Comparison of ENCODE assay signal across 20 cellular contexts in genomic region chr16:66495440-66495839, GRCh38. TPM values are rescaled to one million over a fixed set of nuclear protein-coding genes. Genes with fewer than 3 reads are reported as not detected.
DNase-seq lines count a peak whose midpoint lies in the region; ATAC-seq, FAIRE-seq and TF ChIP-seq lines count a peak whose summit lies in the region.
"Had no signal": no experiment of that assay in that cellular context is flagged by ENCODE, and none has a peak within 500 bp of the region (broad histone marks: within the 10 kb centered on the region; RNA-seq: fewer than 3 reads in every experiment).

No MANE protein-coding gene starts in this region.

- POLR2A ChIA-PET in H1 (lab: Charles Lee; ENCODE audit: partially characterized antibody), result no interaction called here

- H2BK20ac ChIP-seq in H1 (ENCODE audit: low read length), result no peak overlapping the region

- H2AFZ ChIP-seq in MM.1S (ENCODE audit: low read length) (no peak overlapping the region), H1 (ENCODE audit: low read length) (no peak overlapping the region)

- 0 out of 2 replicates have a peak overlapping the region, but pooled peaks have one; percentile 24 for H2AK5ac ChIP-seq in H1 (ENCODE audit: low read depth, low read length)

- H3F3A ChIP-seq in MM.1S (ENCODE audit: insufficient read depth, low read length), result 0 out of 2 replicates have a peak, but pooled peaks cover 6% of the 10 kb centered on the region

- no peak overlapping the region for H3K14ac ChIP-seq in H1 (ENCODE audit: insufficient read length)

- no peak for TF ChIP-seq EP300 in H1 (IDR thresholded peaks at IDR 0.05; ENCODE audit: borderline replicate concordance in 1 of 2, low read depth in 2 of 2, low read length in 2 of 2)

- H4K20me1 ChIP-seq in MM.1S (ENCODE audit: insufficient read depth, low read length) (no peaks in the 10 kb centered on the region), H1 (replicated peaks in 1 of 2; ENCODE audit: control insufficient read depth in 1 of 2, insufficient read depth in 2 of 2, low read length in 2 of 2) (no peaks in the 10 kb centered on the region)

- 0 out of 2 replicates have a peak overlapping the region, but pooled peaks have one; percentile 8 for H3K4me2 ChIP-seq in MM.1S (ENCODE audit: low read depth, low read length)
- no peak overlapping the region for H3K4me2 ChIP-seq in H1 (ENCODE audit: insufficient read depth in 1 of 2, low read depth in 2 of 2, low read length in 2 of 2)
- H3K4me2 ChIP-seq: A549 had no signal

- no peak overlapping the region for H3K4ac ChIP-seq in H1 (replicated peaks; ENCODE audit: insufficient read length, low read depth, low read length)

- no peak overlapping the region for H2BK12ac ChIP-seq in H1 (ENCODE audit: low read depth, low read length)

- peaks cover 0 to 4% of the 10 kb centered on the region in 2 donors for H3K9me3 Mint-ChIP-seq in stimulated activated naive B cell treated with anti-CD40 and anti-IgM and Interleukin-4, amounts not matched to agents 10 μg/mL and 1 μg/mL and 100 μg/mL, for 72 hours
- H3K9me3 Mint-ChIP-seq: CD8-positive, alpha-beta T cell had no signal

- no peak overlapping the region for H4K5ac ChIP-seq in H1 (ENCODE audit: insufficient read length, low read depth, low read length)

- H3K9ac ChIP-seq in MM.1S (ENCODE audit: low read length) (no peak overlapping the region), H1 (replicated peaks in 1 of 4; ENCODE audit: extremely low read depth in 1 of 4, low read depth in 3 of 4, low read length in 3 of 4) (no peak overlapping the region)

- H3K4me3 ChIP-seq in MM.1S (ENCODE audit: low read length) (no peak overlapping the region), H1 (ENCODE audit: extremely low read depth in 1 of 4, insufficient read depth in 2 of 4, low read depth in 3 of 4, low read length in 4 of 4) (no peak overlapping the region)
- H3K4me3 ChIP-seq: A549 had no signal

- H3K56ac ChIP-seq in H1 (replicated peaks; ENCODE audit: insufficient read length, low read depth, low read length), result no peak overlapping the region

- H3K27me3 ChIP-seq in MM.1S (replicated peaks; ENCODE audit: insufficient read depth, low read length), result no peaks in the 10 kb centered on the region
- no peaks in the 10 kb centered on the region; a peak in 1 of 7 replicates for H3K27me3 ChIP-seq in H1 (replicated peaks in 1 of 4; ENCODE audit: control insufficient read depth in 3 of 4, extremely low read depth in 1 of 4, insufficient read depth in 3 of 4, low read length in 3 of 4)

- no peak overlapping the region for H3K18ac ChIP-seq in H1 (ENCODE audit: extremely low read depth, low read length)

- no peak overlapping the region for H3K23ac ChIP-seq in H1 (ENCODE audit: insufficient read length)

- WGBS in H1 (ENCODE audit: extremely low coverage in 1 of 2, insufficient coverage in 1 of 2, insufficient read length in 1 of 2, insufficient replicate concordance in 2 of 2, low coverage in 1 of 2, low lambda C conversion rate in 2 of 2, missing lambda C conversion rate in 1 of 2), 2 experiments, result 87 to 100% methylated on average over 1 to 2 of the region's 2 CpGs

- peaks cover 13 to 22% of the 10 kb centered on the region in 2 donors for H3K4me1 Mint-ChIP-seq in stimulated activated naive B cell treated with anti-CD40 and anti-IgM and Interleukin-4, amounts not matched to agents 10 μg/mL and 1 μg/mL and 100 μg/mL, for 72 hours

- H4K8ac ChIP-seq in H1 (ENCODE audit: extremely low read depth, insufficient read depth, low read length), result no peak overlapping the region

- DNase-seq in MM.1S (no peak), H1 (ENCODE audit: low read depth in 1 of 2, low spot score in 2 of 2) (no peak), mesenteric fat pad (ENCODE audit: low spot score) (peak; percentile 49), Ammon's horn (ENCODE audit: low spot score) (no peak), T-helper 9 cell (no peak)
- DNase-seq in stimulated activated naive B cell treated with anti-CD40 and anti-IgM and Interleukin-4, amounts not matched to agents 10 μg/mL and 1 μg/mL and 100 μg/mL, for 72 hours, result no peak
- no peak for DNase-seq in activated naive CD4-positive, alpha-beta T cell (lab: John Stamatoyannopoulos, UW)
- DNase-seq in activated CD4-positive, alpha-beta T cell treated with anti-CD3 and anti-CD28 coated beads, Interleukin-2, amount 50 U/mL, for 4 hours, result no peak
- DNase-seq: CD8-positive, alpha-beta T cell; COR-L47; DND-41; GDM1 had no signal

- H3K27ac ChIP-seq in MM.1S (ENCODE audit: low read length), result no peak overlapping the region
- no peak overlapping the region for H3K27ac ChIP-seq in H1 (ENCODE audit: low read depth, low read length)
- H3K27ac ChIP-seq: A549, HL-60 had no signal

- H3K9me2 ChIP-seq in MM.1S (replicated peaks; ENCODE audit: insufficient read depth, low read length), result no peaks in the 10 kb centered on the region

- TF ChIP-seq CTCF in MM.1S (IDR thresholded peaks at IDR 0.05; ENCODE audit: low read length), result no peak
- TF ChIP-seq CTCF in H1 (IDR thresholded peaks at IDR 0.05; ENCODE audit: control extremely low read depth in 1 of 3, insufficient read depth in 1 of 3, low read depth in 1 of 3, low read length in 3 of 3), result no peak

- FAIRE-seq in H1 (lab: Jason Lieb, UNC), result no peak
- FAIRE-seq: A549, D721Med, GM12892, GM19239, H54 had no signal

- H3K4me1 ChIP-seq in MM.1S (ENCODE audit: low read length) (peaks cover 16% of the 10 kb centered on the region), H1 (replicated peaks in 1 of 4; ENCODE audit: control insufficient read depth in 3 of 4, insufficient read depth in 4 of 4, low read length in 3 of 4) (no peaks in the 10 kb centered on the region)
- H3K4me1 ChIP-seq: A549 had no signal

- no peaks in the 10 kb centered on the region for H3K79me2 ChIP-seq in MM.1S (ENCODE audit: low read length)
- H3K79me2 ChIP-seq in H1 (ENCODE audit: control insufficient read depth in 1 of 2, insufficient read depth in 2 of 2, low read length in 2 of 2), result no peaks in the 10 kb centered on the region

- H3K9me3 ChIP-seq in MM.1S (replicated peaks; ENCODE audit: insufficient read depth, low read length), result no peaks in the 10 kb centered on the region
- H3K9me3 ChIP-seq in H1 (ENCODE audit: insufficient read depth in 2 of 2, low read depth in 1 of 2, low read length in 1 of 2), result 0 out of 4 replicates have a peak, but pooled peaks cover 0 to 9% of the 10 kb centered on the region in 2 experiments
- H3K9me3 ChIP-seq: A549 had no signal

- peaks cover 3% of the 10 kb centered on the region; the same call in 1 of the 2 replicates for H3K23me2 ChIP-seq in H1 (ENCODE audit: low read depth, low read length)

- CTCF ChIA-PET in H1 (lab: Charles Lee; ENCODE audit: partially characterized antibody), result no interaction called here

- no peak overlapping the region for H4K91ac ChIP-seq in H1 (replicated peaks; ENCODE audit: insufficient read length, low read length)

- peak overlapping the region; percentile 51 for H3K27ac Mint-ChIP-seq in stimulated activated naive B cell treated with anti-CD40 and anti-IgM and Interleukin-4, amounts not matched to agents 10 μg/mL and 1 μg/mL and 100 μg/mL, for 72 hours
- H3K27ac Mint-ChIP-seq: CD14-positive monocyte; CD8-positive, alpha-beta T cell had no signal

- no peak overlapping the region for H3K4me3 Mint-ChIP-seq in stimulated activated naive B cell treated with anti-CD40 and anti-IgM and Interleukin-4, amounts not matched to agents 10 μg/mL and 1 μg/mL and 100 μg/mL, for 72 hours
- H3K4me3 Mint-ChIP-seq: CD14-positive monocyte; CD8-positive, alpha-beta T cell had no signal

- H2BK120ac ChIP-seq in H1 (replicated peaks; ENCODE audit: low read depth, low read length), result no peak overlapping the region

- H3K79me1 ChIP-seq in H1 (ENCODE audit: low read depth, low read length), result no peaks in the 10 kb centered on the region

- TF ChIP-seq POLR2A in H1 (IDR thresholded peaks at IDR 0.05; ENCODE audit: control extremely low read depth in 1 of 2, low read depth in 2 of 2, low read length in 2 of 2), result no peak

- ATAC-seq in stimulated activated naive B cell treated with anti-CD40 and anti-IgM and Interleukin-4, amounts not matched to agents 10 μg/mL and 1 μg/mL and 100 μg/mL, for 72 hours (replicated peaks), result no peak
- ATAC-seq: A549; CD8-positive, alpha-beta T cell; HCT116 had no signal

- TF ChIP-seq RAD21 in H1 (IDR thresholded peaks at IDR 0.05 in 1 of 2, conservative IDR thresholded peaks at IDR 0.05 in 1 of 2; ENCODE audit: low read depth in 2 of 2, low read length in 2 of 2), result no peak

- peaks cover 11 to 28% of the 10 kb centered on the region in 2 donors for H3K27me3 Mint-ChIP-seq in stimulated activated naive B cell treated with anti-CD40 and anti-IgM and Interleukin-4, amounts not matched to agents 10 μg/mL and 1 μg/mL and 100 μg/mL, for 72 hours

- no peak overlapping the region for H2BK5ac ChIP-seq in H1 (ENCODE audit: low read depth, low read length)

- H2BK15ac ChIP-seq in H1 (ENCODE audit: low read length), result no peak overlapping the region

- H3K36me3 ChIP-seq in MM.1S (replicated peaks; ENCODE audit: insufficient read depth, low read length) (no peaks in the 10 kb centered on the region), H1 (ENCODE audit: control insufficient read depth in 2 of 4, insufficient read depth in 4 of 4, low read length in 3 of 4) (no peaks in the 10 kb centered on the region)

- peaks cover 0 to 4% of the 10 kb centered on the region in 2 donors for H3K36me3 Mint-ChIP-seq in stimulated activated naive B cell treated with anti-CD40 and anti-IgM and Interleukin-4, amounts not matched to agents 10 μg/mL and 1 μg/mL and 100 μg/mL, for 72 hours
- H3K36me3 Mint-ChIP-seq: CD8-positive, alpha-beta T cell had no signal

TF ChIP-seq in H1, 55 proteins besides CTCF, POLR2A, EP300 and RAD21 (continues in another document):
- no peak for TF ChIP-seq CHD2 (IDR thresholded peaks at IDR 0.05; ENCODE audit: low read length)

RNA-seq across cellular contexts. Expression of gene TK2, which starts 54.5 kb away (rescaled TPM):
- total RNA-seq in H1 (2021; fragmentation: NEBNext Ultra II Directional; extraction: Animal tissue kit (Norgen Biotek cat#: 25700)), result 3.6 and 4.5 TPM in 2 replicates
- polyA plus RNA-seq in H1 (2011; rRNA removed), result 2.7 and 3.2 TPM in 2 replicates
- 4.6 TPM for polyA plus RNA-seq in H1 (2011; cell fraction: cytosol; rRNA removed)
- 8.7 TPM for polyA plus RNA-seq in H1 (2011; cell fraction: nucleus; rRNA removed)
- 3.2 to 4.4 TPM (median 3.8 TPM) in 4 replicates for polyA plus RNA-seq in H1 (2012, experiment 1 of 2)
- 1.6 TPM for polyA plus RNA-seq in H1 (2012, experiment 2 of 2)
- polyA plus RNA-seq in H1 (2013, experiment 1 of 2), result 3.4 TPM
- 2.4 TPM for polyA plus RNA-seq in H1 (2013, experiment 2 of 2)
- polyA minus RNA-seq in H1 (2011; rRNA and poly(A)+ RNA removed), result 7.1 and 12.2 TPM in 2 replicates
- 5.1 TPM for polyA minus RNA-seq in H1 (2011; cell fraction: cytosol; rRNA and poly(A)+ RNA removed)
- polyA minus RNA-seq in H1 (2011; cell fraction: nucleus; rRNA and poly(A)+ RNA removed), result 5.9 TPM
- 58.3 TPM for total RNA-seq in mesenteric fat pad

RNA-seq across cellular contexts. Expression of gene CKLF, which starts 56.9 kb away (rescaled TPM):
- total RNA-seq in H1 (2021; fragmentation: NEBNext Ultra II Directional; extraction: Animal tissue kit (Norgen Biotek cat#: 25700)), result 18.9 and 21.1 TPM in 2 replicates
- 61.2 and 63.5 TPM in 2 replicates for polyA plus RNA-seq in H1 (2011; rRNA removed)
- polyA plus RNA-seq in H1 (2011; cell fraction: cytosol; rRNA removed), result 50.5 TPM
- 34.6 TPM for polyA plus RNA-seq in H1 (2011; cell fraction: nucleus; rRNA removed)
- 15.6 to 41.5 TPM (median 33.8 TPM) in 4 replicates for polyA plus RNA-seq in H1 (2012, experiment 1 of 2)
- polyA plus RNA-seq in H1 (2012, experiment 2 of 2), result 29.6 TPM
- polyA plus RNA-seq in H1 (2013, experiment 1 of 2), result 40.3 TPM
- 40.7 TPM for polyA plus RNA-seq in H1 (2013, experiment 2 of 2)
- polyA minus RNA-seq in H1 (2011; rRNA and poly(A)+ RNA removed), result 10.2 and 11.5 TPM in 2 replicates
- 13.5 TPM for polyA minus RNA-seq in H1 (2011; cell fraction: cytosol; rRNA and poly(A)+ RNA removed)
- polyA minus RNA-seq in H1 (2011; cell fraction: nucleus; rRNA and poly(A)+ RNA removed), result 9.7 TPM
- 41.6 TPM for total RNA-seq in mesenteric fat pad

Comparison
In these comparisons a context has a peak if more than half of its experiments do, and no peak if none do; other contexts are left out.
1. RNA of gene TK2, which starts 54.5 kb away (total RNA-seq): 58.3 TPM in mesenteric fat pad (single experiment); 3.6 to 4.5 TPM in H1; every median in the first group is over 10 times any median in the second.